1 cellular context compared by ENCODE assay signal in the genomic region with DNA sequence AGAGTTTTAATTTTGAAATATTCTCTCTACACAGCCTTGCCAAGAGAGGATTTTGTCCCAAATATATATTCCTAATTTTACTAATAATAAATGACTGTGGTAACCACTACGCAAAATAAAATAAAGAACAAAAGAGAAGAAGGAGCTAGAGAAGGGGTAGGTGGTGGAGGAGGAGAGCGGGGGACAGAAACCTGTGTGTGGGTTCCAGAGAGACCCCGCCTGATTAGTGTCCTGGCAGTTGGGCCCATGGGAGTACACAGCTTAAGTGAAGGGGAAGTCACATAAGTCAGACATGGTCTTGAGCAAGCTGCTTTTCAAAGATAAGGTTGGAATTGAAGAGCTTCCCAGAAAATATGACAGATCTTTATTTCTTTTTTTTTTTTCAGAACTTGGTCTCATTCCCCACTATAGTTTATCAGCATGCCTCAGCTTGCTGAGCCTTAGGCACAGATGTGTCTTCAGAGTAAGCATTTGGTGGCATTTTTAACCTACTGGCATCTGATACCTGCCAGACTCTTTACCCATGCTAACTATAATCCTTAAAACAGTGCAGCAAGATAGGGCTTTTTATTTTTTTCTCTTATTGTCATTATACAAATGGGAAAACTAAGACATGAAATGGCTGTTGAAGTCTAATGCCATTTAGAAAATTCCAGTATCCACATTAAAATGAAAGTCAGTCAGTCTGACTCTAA.
TF ChIP-seq lines count a peak whose summit lies in the region.

No MANE protein-coding gene starts in this region.

TF ChIP-seq in K562, 482 proteins besides CTCF, POLR2A, EP300 and RAD21 (continued from another document and continues in another):
- TF ChIP-seq, protein P1, sequence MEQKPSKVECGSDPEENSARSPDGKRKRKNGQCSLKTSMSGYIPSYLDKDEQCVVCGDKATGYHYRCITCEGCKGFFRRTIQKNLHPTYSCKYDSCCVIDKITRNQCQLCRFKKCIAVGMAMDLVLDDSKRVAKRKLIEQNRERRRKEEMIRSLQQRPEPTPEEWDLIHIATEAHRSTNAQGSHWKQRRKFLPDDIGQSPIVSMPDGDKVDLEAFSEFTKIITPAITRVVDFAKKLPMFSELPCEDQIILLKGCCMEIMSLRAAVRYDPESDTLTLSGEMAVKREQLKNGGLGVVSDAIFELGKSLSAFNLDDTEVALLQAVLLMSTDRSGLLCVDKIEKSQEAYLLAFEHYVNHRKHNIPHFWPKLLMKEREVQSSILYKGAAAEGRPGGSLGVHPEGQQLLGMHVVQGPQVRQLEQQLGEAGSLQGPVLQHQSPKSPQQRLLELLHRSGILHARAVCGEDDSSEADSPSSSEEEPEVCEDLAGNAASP (IDR thresholded peaks at IDR 0.05), result no peak
- TF ChIP-seq ZNF140 (CRISPR knock-in tag; IDR thresholded peaks at IDR 0.05), result no peak
- TF ChIP-seq ETV5 (CRISPR knock-in tag; IDR thresholded peaks at IDR 0.05; ENCODE audit: low read depth), result peak; percentile 85; the same call in 1 of the 2 replicates
- no peak for TF ChIP-seq SMAD2 (IDR thresholded peaks at IDR 0.05; ENCODE audit: low read depth, low read length)
- no peak for TF ChIP-seq TFAM (CRISPR knock-in tag; conservative IDR thresholded peaks at IDR 0.05)
- TF ChIP-seq, protein P2, sequence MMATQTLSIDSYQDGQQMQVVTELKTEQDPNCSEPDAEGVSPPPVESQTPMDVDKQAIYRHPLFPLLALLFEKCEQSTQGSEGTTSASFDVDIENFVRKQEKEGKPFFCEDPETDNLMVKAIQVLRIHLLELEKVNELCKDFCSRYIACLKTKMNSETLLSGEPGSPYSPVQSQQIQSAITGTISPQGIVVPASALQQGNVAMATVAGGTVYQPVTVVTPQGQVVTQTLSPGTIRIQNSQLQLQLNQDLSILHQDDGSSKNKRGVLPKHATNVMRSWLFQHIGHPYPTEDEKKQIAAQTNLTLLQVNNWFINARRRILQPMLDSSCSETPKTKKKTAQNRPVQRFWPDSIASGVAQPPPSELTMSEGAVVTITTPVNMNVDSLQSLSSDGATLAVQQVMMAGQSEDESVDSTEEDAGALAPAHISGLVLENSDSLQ (IDR thresholded peaks at IDR 0.05), result peak; percentile 83
- TF ChIP-seq ARHGAP35 (IDR thresholded peaks at IDR 0.05; ENCODE audit: partially characterized antibody), result no peak
- TF ChIP-seq, protein P3, sequence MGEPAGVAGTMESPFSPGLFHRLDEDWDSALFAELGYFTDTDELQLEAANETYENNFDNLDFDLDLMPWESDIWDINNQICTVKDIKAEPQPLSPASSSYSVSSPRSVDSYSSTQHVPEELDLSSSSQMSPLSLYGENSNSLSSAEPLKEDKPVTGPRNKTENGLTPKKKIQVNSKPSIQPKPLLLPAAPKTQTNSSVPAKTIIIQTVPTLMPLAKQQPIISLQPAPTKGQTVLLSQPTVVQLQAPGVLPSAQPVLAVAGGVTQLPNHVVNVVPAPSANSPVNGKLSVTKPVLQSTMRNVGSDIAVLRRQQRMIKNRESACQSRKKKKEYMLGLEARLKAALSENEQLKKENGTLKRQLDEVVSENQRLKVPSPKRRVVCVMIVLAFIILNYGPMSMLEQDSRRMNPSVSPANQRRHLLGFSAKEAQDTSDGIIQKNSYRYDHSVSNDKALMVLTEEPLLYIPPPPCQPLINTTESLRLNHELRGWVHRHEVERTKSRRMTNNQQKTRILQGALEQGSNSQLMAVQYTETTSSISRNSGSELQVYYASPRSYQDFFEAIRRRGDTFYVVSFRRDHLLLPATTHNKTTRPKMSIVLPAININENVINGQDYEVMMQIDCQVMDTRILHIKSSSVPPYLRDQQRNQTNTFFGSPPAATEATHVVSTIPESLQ (CRISPR knock-in tag; IDR thresholded peaks at IDR 0.05), result no peak
- no peak; the same call in 1 of the 2 replicates for TF ChIP-seq TCF7L2 (IDR thresholded peaks at IDR 0.05; ENCODE audit: low read depth, low read length)
- peak; percentile 98 for TF ChIP-seq SPI1 (IDR thresholded peaks at IDR 0.05; ENCODE audit: borderline replicate concordance, low read depth, low read length)
- no peak for TF ChIP-seq POLR3A (IDR thresholded peaks at IDR 0.05; ENCODE audit: borderline replicate concordance, extremely low read depth, insufficient read depth, insufficient read length)
- no peak for TF ChIP-seq GTF2A2 (tag; IDR thresholded peaks at IDR 0.05)
- no peak for TF ChIP-seq ZNF23 (CRISPR knock-in tag; IDR thresholded peaks at IDR 0.05)
- TF ChIP-seq CBX3 (IDR thresholded peaks at IDR 0.05; ENCODE audit: borderline replicate concordance in 1 of 2, low read length in 2 of 2), result peak in 1 of 2 experiments; percentile 81; a peak in 1 of 3 replicates
- TF ChIP-seq ZNF212 (CRISPR knock-in tag; IDR thresholded peaks at IDR 0.05), result no peak
- TF ChIP-seq ZNF263 (CRISPR knock-in tag; IDR thresholded peaks at IDR 0.05; ENCODE audit: borderline replicate concordance), result no peak
- TF ChIP-seq, protein P4, sequence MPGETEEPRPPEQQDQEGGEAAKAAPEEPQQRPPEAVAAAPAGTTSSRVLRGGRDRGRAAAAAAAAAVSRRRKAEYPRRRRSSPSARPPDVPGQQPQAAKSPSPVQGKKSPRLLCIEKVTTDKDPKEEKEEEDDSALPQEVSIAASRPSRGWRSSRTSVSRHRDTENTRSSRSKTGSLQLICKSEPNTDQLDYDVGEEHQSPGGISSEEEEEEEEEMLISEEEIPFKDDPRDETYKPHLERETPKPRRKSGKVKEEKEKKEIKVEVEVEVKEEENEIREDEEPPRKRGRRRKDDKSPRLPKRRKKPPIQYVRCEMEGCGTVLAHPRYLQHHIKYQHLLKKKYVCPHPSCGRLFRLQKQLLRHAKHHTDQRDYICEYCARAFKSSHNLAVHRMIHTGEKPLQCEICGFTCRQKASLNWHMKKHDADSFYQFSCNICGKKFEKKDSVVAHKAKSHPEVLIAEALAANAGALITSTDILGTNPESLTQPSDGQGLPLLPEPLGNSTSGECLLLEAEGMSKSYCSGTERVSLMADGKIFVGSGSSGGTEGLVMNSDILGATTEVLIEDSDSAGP (CRISPR knock-in tag; IDR thresholded peaks at IDR 0.05), result no peak
- TF ChIP-seq, protein P5, sequence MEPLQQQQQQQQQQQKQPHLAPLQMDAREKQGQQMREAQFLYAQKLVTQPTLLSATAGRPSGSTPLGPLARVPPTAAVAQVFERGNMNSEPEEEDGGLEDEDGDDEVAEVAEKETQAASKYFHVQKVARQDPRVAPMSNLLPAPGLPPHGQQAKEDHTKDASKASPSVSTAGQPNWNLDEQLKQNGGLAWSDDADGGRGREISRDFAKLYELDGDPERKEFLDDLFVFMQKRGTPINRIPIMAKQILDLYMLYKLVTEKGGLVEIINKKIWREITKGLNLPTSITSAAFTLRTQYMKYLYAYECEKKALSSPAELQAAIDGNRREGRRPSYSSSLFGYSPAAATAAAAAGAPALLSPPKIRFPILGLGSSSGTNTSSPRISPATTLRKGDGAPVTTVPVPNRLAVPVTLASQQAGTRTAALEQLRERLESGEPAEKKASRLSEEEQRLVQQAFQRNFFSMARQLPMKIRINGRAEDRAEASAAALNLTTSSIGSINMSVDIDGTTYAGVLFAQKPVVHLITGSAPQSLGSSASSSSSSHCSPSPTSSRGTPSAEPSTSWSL (CRISPR knock-in tag; IDR thresholded peaks at IDR 0.05; ENCODE audit: borderline replicate concordance), result no peak
- no peak for TF ChIP-seq TGIF2 (CRISPR knock-in tag; IDR thresholded peaks at IDR 0.05)
- TF ChIP-seq CBFA2T3 (IDR thresholded peaks at IDR 0.05), result peak; percentile 99
- peak; percentile 20 for TF ChIP-seq L3MBTL2 (IDR thresholded peaks at IDR 0.05)
- no peak for TF ChIP-seq POU5F1 (IDR thresholded peaks at IDR 0.05; ENCODE audit: borderline replicate concordance, low read depth, low read length, partially characterized antibody)
- TF ChIP-seq SMAD1 (IDR thresholded peaks at IDR 0.05; ENCODE audit: low read depth, low read length, partially characterized antibody), result peak; percentile 73
- TF ChIP-seq CBFB (CRISPR knock-in tag; IDR thresholded peaks at IDR 0.05), result no peak
- TF ChIP-seq, protein P6, sequence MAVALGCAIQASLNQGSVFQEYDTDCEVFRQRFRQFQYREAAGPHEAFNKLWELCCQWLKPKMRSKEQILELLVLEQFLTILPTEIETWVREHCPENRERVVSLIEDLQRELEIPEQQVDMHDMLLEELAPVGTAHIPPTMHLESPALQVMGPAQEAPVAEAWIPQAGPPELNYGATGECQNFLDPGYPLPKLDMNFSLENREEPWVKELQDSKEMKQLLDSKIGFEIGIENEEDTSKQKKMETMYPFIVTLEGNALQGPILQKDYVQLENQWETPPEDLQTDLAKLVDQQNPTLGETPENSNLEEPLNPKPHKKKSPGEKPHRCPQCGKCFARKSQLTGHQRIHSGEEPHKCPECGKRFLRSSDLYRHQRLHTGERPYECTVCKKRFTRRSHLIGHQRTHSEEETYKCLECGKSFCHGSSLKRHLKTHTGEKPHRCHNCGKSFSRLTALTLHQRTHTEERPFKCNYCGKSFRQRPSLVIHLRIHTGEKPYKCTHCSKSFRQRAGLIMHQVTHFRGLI (CRISPR knock-in tag; IDR thresholded peaks at IDR 0.05), result peak; percentile 67; the same call in 1 of the 2 replicates
- TF ChIP-seq PHF21A (IDR thresholded peaks at IDR 0.05; ENCODE audit: borderline replicate concordance, low read depth), result 0 out of 2 replicates have a peak, but pooled peaks have one; percentile 49
- peak; percentile 97 for TF ChIP-seq MEIS2 (IDR thresholded peaks at IDR 0.05; ENCODE audit: partially characterized antibody)
- TF ChIP-seq ZNF431 (CRISPR knock-in tag; IDR thresholded peaks at IDR 0.05), result no peak
- TF ChIP-seq KLF16 (IDR thresholded peaks at IDR 0.05), result peak; percentile 98
- peak in 1 of 2 experiments; percentile 76; a peak in 1 of 4 replicates for TF ChIP-seq ETV6 (IDR thresholded peaks at IDR 0.05; ENCODE audit: borderline replicate concordance in 1 of 2, low read depth in 2 of 2, low read length in 1 of 2)
- TF ChIP-seq ETV6 (CRISPR knock-in tag; IDR thresholded peaks at IDR 0.05; ENCODE audit: borderline replicate concordance), result no peak
- TF ChIP-seq E2F3 (CRISPR knock-in tag; IDR thresholded peaks at IDR 0.05), result no peak
- no peak for TF ChIP-seq ZNF507 (tag; conservative IDR thresholded peaks at IDR 0.05)
- peak; percentile 65 for TF ChIP-seq DACH1 (IDR thresholded peaks at IDR 0.05; ENCODE audit: partially characterized antibody)
- no peak for TF ChIP-seq CBX2 (IDR thresholded peaks at IDR 0.05; ENCODE audit: insufficient read depth, low read length, poor library complexity, severe bottlenecking)
- TF ChIP-seq XRCC3 (IDR thresholded peaks at IDR 0.05), result no peak
- TF ChIP-seq DNMT1 (IDR thresholded peaks at IDR 0.05), result 0 out of 2 replicates have a peak, but pooled peaks have one; percentile 66
- no peak for TF ChIP-seq NR1H2 (CRISPR knock-in tag; IDR thresholded peaks at IDR 0.05)
- peak in 1 of 2 experiments; percentile 89; a peak in 2 of 4 replicates for TF ChIP-seq RCOR1 (IDR thresholded peaks at IDR 0.05; ENCODE audit: borderline replicate concordance in 1 of 2, low read depth in 2 of 2, low read length in 2 of 2)
- peak; percentile 85 to 88 for TF ChIP-seq FOXK2 (conservative IDR thresholded peaks at IDR 0.05 in 1 of 2, IDR thresholded peaks at IDR 0.05 in 1 of 2; ENCODE audit: low read depth in 2 of 2)
- TF ChIP-seq KDM1A (IDR thresholded peaks at IDR 0.05), result peak; percentile 63 to 86; a peak in 3 of 4 replicates
- TF ChIP-seq, protein P7, sequence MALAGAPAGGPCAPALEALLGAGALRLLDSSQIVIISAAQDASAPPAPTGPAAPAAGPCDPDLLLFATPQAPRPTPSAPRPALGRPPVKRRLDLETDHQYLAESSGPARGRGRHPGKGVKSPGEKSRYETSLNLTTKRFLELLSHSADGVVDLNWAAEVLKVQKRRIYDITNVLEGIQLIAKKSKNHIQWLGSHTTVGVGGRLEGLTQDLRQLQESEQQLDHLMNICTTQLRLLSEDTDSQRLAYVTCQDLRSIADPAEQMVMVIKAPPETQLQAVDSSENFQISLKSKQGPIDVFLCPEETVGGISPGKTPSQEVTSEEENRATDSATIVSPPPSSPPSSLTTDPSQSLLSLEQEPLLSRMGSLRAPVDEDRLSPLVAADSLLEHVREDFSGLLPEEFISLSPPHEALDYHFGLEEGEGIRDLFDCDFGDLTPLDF (CRISPR knock-in tag; IDR thresholded peaks at IDR 0.05), result no peak
- TF ChIP-seq HNRNPH1 (optimal IDR thresholded peaks at IDR 0.05; ENCODE audit: low read depth, low read length), result no peak
- TF ChIP-seq HNRNPK (IDR thresholded peaks at IDR 0.05; ENCODE audit: low read depth, low read length, poor library complexity, severe bottlenecking), result no peak
- peak; percentile 100 for TF ChIP-seq SMARCA4 (IDR thresholded peaks at IDR 0.05)
- TF ChIP-seq, protein P8, sequence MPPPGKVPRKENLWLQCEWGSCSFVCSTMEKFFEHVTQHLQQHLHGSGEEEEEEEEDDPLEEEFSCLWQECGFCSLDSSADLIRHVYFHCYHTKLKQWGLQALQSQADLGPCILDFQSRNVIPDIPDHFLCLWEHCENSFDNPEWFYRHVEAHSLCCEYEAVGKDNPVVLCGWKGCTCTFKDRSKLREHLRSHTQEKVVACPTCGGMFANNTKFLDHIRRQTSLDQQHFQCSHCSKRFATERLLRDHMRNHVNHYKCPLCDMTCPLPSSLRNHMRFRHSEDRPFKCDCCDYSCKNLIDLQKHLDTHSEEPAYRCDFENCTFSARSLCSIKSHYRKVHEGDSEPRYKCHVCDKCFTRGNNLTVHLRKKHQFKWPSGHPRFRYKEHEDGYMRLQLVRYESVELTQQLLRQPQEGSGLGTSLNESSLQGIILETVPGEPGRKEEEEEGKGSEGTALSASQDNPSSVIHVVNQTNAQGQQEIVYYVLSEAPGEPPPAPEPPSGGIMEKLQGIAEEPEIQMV (tag; conservative IDR thresholded peaks at IDR 0.05; ENCODE audit: low read depth), result no peak
- no peak for TF ChIP-seq ESRRB (CRISPR knock-in tag; IDR thresholded peaks at IDR 0.05; ENCODE audit: borderline replicate concordance)
